In the genomic region with DNA sequence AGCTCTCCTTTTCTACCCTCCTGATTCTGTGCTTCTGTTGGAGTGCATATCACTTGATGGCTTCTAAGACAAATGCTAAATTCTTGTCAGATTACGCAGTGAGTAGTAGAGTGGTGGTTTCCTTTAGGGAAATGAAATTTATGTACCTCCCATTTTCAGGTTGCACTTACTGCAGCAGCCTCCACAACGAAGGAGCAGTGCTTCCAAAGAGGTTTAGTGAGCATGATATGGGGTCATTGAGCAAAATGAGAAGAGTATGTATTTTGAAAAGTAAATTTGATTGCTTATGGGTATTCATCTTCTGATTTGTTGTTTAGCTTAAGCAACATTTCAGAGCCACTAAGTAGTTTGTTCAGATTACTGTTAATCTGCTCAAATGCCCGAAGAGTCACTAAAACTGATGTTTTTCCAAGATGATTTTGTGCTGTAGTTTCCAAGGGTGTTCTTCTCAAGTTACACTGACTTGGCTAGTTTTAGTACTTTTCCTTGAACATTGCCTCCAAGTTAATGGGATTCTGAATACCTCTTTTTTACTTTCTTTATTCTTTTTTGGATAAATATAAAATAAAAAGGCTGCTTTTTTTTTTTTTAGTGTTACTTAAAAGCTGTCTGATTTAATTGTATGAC, we compare ENCODE assay signal across 12 cellular contexts.
A peak's percentile ranks its signal among the peaks of the same experiment; 100 is the strongest.
DNase-seq lines count a peak whose midpoint lies in the region; ATAC-seq and TF ChIP-seq lines count a peak whose summit lies in the region.
"Had no signal": no experiment of that assay in that cellular context is flagged by ENCODE, and none has a peak within 500 bp of the region (broad histone marks: within the 10 kb centered on the region; RNA-seq: fewer than 3 reads in every experiment).

No MANE protein-coding gene starts in this region.

- no peaks in the 10 kb centered on the region for H3K27me3 ChIP-seq in ascending aorta
- H3K27me3 ChIP-seq: stomach had no signal

- H3K9me3 ChIP-seq in ascending aorta (no peaks in the 10 kb centered on the region), mucosa of descending colon (no peaks in the 10 kb centered on the region)
- H3K9me3 ChIP-seq: stomach had no signal

- H3K36me3 ChIP-seq in ascending aorta (no peaks in the 10 kb centered on the region), mucosa of descending colon (ENCODE audit: low read depth) (no peaks in the 10 kb centered on the region)
- H3K36me3 ChIP-seq: stomach had no signal

- peak overlapping the region in 8 of 10 donors; percentile 22 to 89 (median 57) for H3K27ac Mint-ChIP-seq in naive thymus-derived CD8-positive, alpha-beta T cell

- peak; percentile 54 for DNase-seq in GM12864 (ENCODE audit: low read depth)
- peak; percentile 27 for DNase-seq in KBM-7
- no peak for DNase-seq in ascending aorta (ENCODE audit: low spot score in 2 of 2)
- peak in 2 of 10 donors; percentile 22 to 38 for DNase-seq in naive thymus-derived CD8-positive, alpha-beta T cell
- no peak for DNase-seq in HuH-7.5 (ENCODE audit: low spot score)
- no peak for DNase-seq in mucosa of descending colon
- DNase-seq: DMS 273 treated with DMSO at 0.1 percent for 48 hours, islet precursor cell, NCI-H1417, stomach had no signal

- H3K4me1 Mint-ChIP-seq in naive thymus-derived CD8-positive, alpha-beta T cell: peaks cover 14 to 63% (median 46%) of the 10 kb centered on the region in 4 donors

- ATAC-seq in naive thymus-derived CD8-positive, alpha-beta T cell: peak in 1 of 2 donors; percentile 25
- no peak for ATAC-seq in HG03439 (IDR thresholded peaks at IDR 0.05; ENCODE audit: unreplicated experiment)
- ATAC-seq in mucosa of descending colon: no peak
- no peak for ATAC-seq in HG03520 (IDR thresholded peaks at IDR 0.05; ENCODE audit: unreplicated experiment)

- H3K4me3 ChIP-seq in GM12864 (ENCODE audit: low read depth, low read length) (no peak overlapping the region), ascending aorta (no peak overlapping the region), mucosa of descending colon (no peak overlapping the region)
- H3K4me3 ChIP-seq: stomach had no signal

- H3K9me3 Mint-ChIP-seq in naive thymus-derived CD8-positive, alpha-beta T cell: no peaks in the 10 kb centered on the region

- in situ Hi-C loops in KBM-7 (cut with MboI; ENCODE audit: low pct_unique_long_range_greater_than_20kb, low sequenced_read_pairs): no loop called here

- no peaks in the 10 kb centered on the region for H3K27me3 Mint-ChIP-seq in naive thymus-derived CD8-positive, alpha-beta T cell

- intact Hi-C loops in ascending aorta (cut with DNase I): no loop called here
- intact Hi-C loops in mucosa of descending colon (cut with DNase I, micrococcal nuclease): loop anchor here in 1 of 2 donors (10.0 kb wide), 1 partner anchor 76 kb away; a partner anchor contains a TSS

- H3K4me3 Mint-ChIP-seq in naive thymus-derived CD8-positive, alpha-beta T cell: peak overlapping the region in 2 of 10 donors; percentile 2 to 52

- POLR2A ChIA-PET in naive thymus-derived CD8-positive, alpha-beta T cell (lab: Charles Lee): interaction anchor here (0.5 to 0.7 kb wide), 3 partner anchors 43 to 196 kb away, joined by 3 to 4 read pairs (median 3); no protein-coding TSS in a partner anchor

- H3K27ac ChIP-seq in ascending aorta: peak overlapping the region; percentile 29 to 38

- no peak for TF ChIP-seq CTCF in GM12864 (IDR thresholded peaks at IDR 0.05; ENCODE audit: low read depth, low read length, missing control alignments)
- no peak for TF ChIP-seq CTCF in ascending aorta (IDR thresholded peaks at IDR 0.05)
- TF ChIP-seq CTCF in mucosa of descending colon (IDR thresholded peaks at IDR 0.05): no peak

- peaks cover 0 to 25% of the 10 kb centered on the region in 2 donors for H3K4me1 ChIP-seq in ascending aorta
- H3K4me1 ChIP-seq in mucosa of descending colon (ENCODE audit: low read depth): no peaks in the 10 kb centered on the region

- H3K36me3 Mint-ChIP-seq in naive thymus-derived CD8-positive, alpha-beta T cell: peaks cover 0 to 2% (median 0%) of the 10 kb centered on the region in 3 donors

Comparison
In these comparisons a context has a peak if more than half of its experiments do, and no peak if none do; other contexts are left out.
1. DNase-seq: peak in GM12864 (single experiment) and KBM-7 (single experiment); none in ascending aorta (0 of 2), HuH-7.5 (single experiment) and mucosa of descending colon (0 of 3).